Comparison of ENCODE assay signal across 1 cellular context in the genomic region with DNA sequence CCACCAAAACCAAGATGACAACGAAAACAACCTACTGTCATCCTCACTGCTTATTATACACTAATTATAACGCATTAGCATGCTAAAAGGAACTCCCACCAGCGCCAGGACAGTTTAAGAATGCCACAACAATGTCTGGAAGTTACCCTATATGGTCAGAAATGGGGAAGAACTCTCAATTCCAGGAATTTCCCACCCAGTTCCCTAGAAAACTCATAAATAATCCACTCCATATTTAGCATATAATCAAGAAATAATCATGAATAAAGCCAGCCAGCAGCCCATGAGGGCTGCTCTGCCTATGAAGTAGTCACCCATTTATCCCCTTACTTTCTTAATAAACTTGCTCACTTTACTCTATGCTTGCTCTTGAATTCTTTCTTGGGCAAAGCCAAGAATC.
TF ChIP-seq lines count a peak whose summit lies in the region.

No MANE protein-coding gene starts in this region.

TF ChIP-seq in K562, 482 proteins besides CTCF, POLR2A, EP300 and RAD21 (continued from another document):
- TF ChIP-seq, protein P1, sequence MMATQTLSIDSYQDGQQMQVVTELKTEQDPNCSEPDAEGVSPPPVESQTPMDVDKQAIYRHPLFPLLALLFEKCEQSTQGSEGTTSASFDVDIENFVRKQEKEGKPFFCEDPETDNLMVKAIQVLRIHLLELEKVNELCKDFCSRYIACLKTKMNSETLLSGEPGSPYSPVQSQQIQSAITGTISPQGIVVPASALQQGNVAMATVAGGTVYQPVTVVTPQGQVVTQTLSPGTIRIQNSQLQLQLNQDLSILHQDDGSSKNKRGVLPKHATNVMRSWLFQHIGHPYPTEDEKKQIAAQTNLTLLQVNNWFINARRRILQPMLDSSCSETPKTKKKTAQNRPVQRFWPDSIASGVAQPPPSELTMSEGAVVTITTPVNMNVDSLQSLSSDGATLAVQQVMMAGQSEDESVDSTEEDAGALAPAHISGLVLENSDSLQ (IDR thresholded peaks at IDR 0.05): peak; percentile 39; the same call in 1 of the 2 replicates
- TF ChIP-seq SRF (CRISPR knock-in tag; IDR thresholded peaks at IDR 0.05): peak; percentile 66 to 99; a peak in 3 of 4 replicates
- TF ChIP-seq, protein P2, sequence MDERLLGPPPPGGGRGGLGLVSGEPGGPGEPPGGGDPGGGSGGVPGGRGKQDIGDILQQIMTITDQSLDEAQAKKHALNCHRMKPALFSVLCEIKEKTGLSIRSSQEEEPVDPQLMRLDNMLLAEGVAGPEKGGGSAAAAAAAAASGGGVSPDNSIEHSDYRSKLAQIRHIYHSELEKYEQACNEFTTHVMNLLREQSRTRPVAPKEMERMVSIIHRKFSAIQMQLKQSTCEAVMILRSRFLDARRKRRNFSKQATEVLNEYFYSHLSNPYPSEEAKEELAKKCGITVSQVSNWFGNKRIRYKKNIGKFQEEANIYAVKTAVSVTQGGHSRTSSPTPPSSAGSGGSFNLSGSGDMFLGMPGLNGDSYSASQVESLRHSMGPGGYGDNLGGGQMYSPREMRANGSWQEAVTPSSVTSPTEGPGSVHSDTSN (CRISPR knock-in tag; IDR thresholded peaks at IDR 0.05; ENCODE audit: low read depth): no peak
- TF ChIP-seq, protein P2 (tag; conservative IDR thresholded peaks at IDR 0.05; ENCODE audit: low read depth): peak; percentile 65; the same call in 1 of the 2 replicates
- peak; percentile 60 for TF ChIP-seq STAT5A (IDR thresholded peaks at IDR 0.05; ENCODE audit: borderline replicate concordance, low read length)
- no peak for TF ChIP-seq ZNF280B (CRISPR knock-in tag; IDR thresholded peaks at IDR 0.05)
- TF ChIP-seq SOX6 (IDR thresholded peaks at IDR 0.05): peak; percentile 99
- no peak for TF ChIP-seq MBD2 (IDR thresholded peaks at IDR 0.05; ENCODE audit: borderline replicate concordance, low read depth)
- TF ChIP-seq, protein P3, sequence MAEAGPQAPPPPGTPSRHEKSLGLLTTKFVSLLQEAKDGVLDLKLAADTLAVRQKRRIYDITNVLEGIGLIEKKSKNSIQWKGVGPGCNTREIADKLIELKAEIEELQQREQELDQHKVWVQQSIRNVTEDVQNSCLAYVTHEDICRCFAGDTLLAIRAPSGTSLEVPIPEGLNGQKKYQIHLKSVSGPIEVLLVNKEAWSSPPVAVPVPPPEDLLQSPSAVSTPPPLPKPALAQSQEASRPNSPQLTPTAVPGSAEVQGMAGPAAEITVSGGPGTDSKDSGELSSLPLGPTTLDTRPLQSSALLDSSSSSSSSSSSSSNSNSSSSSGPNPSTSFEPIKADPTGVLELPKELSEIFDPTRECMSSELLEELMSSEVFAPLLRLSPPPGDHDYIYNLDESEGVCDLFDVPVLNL (CRISPR knock-in tag; IDR thresholded peaks at IDR 0.05; ENCODE audit: low read depth): no peak
- no peak for TF ChIP-seq ZNF143 (CRISPR knock-in tag; IDR thresholded peaks at IDR 0.05)
- no peak for TF ChIP-seq CBX2 (IDR thresholded peaks at IDR 0.05; ENCODE audit: insufficient read depth, low read length, poor library complexity, severe bottlenecking)
- no peak for TF ChIP-seq HDGF (IDR thresholded peaks at IDR 0.05)
